7 cellular contexts compared by ENCODE assay signal in the genomic region with DNA sequence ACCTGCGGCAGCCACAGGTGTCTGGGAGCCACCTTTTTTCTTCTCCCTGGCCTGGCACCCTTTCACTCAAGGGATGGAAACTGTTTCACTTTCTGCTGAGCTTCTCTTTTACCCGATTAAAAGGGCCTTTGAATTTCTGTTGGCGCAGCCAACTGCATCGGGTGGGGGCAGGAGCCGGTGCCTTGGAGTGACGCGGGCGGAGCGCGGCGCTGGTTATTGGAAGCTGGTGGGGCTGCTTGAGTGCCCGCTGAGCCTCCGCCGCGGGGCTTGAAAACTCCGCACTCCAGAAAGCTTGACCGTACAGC. TPM values are rescaled to one million over a fixed set of nuclear protein-coding genes. Genes with fewer than 3 reads are reported as not detected.
DNase-seq lines count a peak whose midpoint lies in the region; ATAC-seq and TF ChIP-seq lines count a peak whose summit lies in the region.

No MANE protein-coding gene starts in this region.

- 0 to 1% methylated on average over 16 to 17 of the region's 17 CpGs for WGBS in lower leg skin, 2 donors

- intact Hi-C loops in lower leg skin (cut with DNase I; ENCODE audit: low total_unique reads): loop anchor here (10.0 kb wide), 1 partner anchor 53 kb away; a partner anchor contains a TSS

- TF ChIP-seq POLR2A in lower leg skin (IDR thresholded peaks at IDR 0.05): no peak

- in situ Hi-C loops in GM13977 (cut with MboI; ENCODE audit: low pct_unique_long_range_greater_than_20kb, low sequenced_read_pairs, unreplicated experiment): no loop called here

- DNase-seq in GM13977 (ENCODE audit: low spot score): peak; percentile 61
- DNase-seq in NCI-H146 (lab: John Stamatoyannopoulos, UW): peak; percentile 66
- peak; percentile 57 for DNase-seq in activated CD4-positive, alpha-beta T cell treated with anti-CD3 and anti-CD28 coated beads for 48 hours
- DNase-seq in effector CD4-positive, alpha-beta T cell: peak; percentile 19
- peak; percentile 35 to 92 for DNase-seq in lower leg skin (ENCODE audit: low spot score in 2 of 2)
- peak; percentile 27 to 38 for DNase-seq in stimulated activated CD4-positive, alpha-beta T cell treated with anti-CD3 and anti-CD28 coated beads, Interleukin-4, amount 100 ng/mL, for 4 hours

- peak overlapping the region; percentile 74 for H3K4me3 ChIP-seq in lower leg skin (ENCODE audit: low read depth, poor library complexity, severe bottlenecking)

- TF ChIP-seq CTCF in GM13977 (IDR thresholded peaks at IDR 0.05; ENCODE audit: extremely low read depth, insufficient read depth, missing control alignments) (no peak), lower leg skin (IDR thresholded peaks at IDR 0.05) (no peak)

- peak; percentile 57 for ATAC-seq in HG02610 (IDR thresholded peaks at IDR 0.05; ENCODE audit: unreplicated experiment)

RNA-seq across cellular contexts. Expression of a gene that starts 52.0 kb away (rescaled TPM):
- total RNA-seq in lower leg skin: 100 to 1,000 TPM; 137 to 191 (median 167) TPM

Comparison
In these comparisons a context has a peak if more than half of its experiments do, and no peak if none do; other contexts are left out.
1. Peak in every context shown above with its lines: DNase-seq, ATAC-seq and H3K4me3 ChIP-seq.